Comparison of ENCODE assay signal across 10 cellular contexts in genomic region chr3:52051444-52051843, GRCh38. TPM values are rescaled to one million over a fixed set of nuclear protein-coding genes. Genes with fewer than 3 reads are reported as not detected.
DNase-seq lines count a peak whose midpoint lies in the region; ATAC-seq and TF ChIP-seq lines count a peak whose summit lies in the region.
"Had no signal": no experiment of that assay in that cellular context is flagged by ENCODE, and none has a peak within 500 bp of the region (broad histone marks: within the 10 kb centered on the region; RNA-seq: fewer than 3 reads in every experiment).

No MANE protein-coding gene starts in this region.

- H3K36me3 ChIP-seq in left lung (peaks cover 0 to 50% of the 10 kb centered on the region in 2 donors), thyroid gland (peaks cover 17 to 35% of the 10 kb centered on the region in 2 donors), body of pancreas (replicated peaks in 1 of 2; ENCODE audit: insufficient read depth in 1 of 2, low read depth in 2 of 2) (peaks cover 0 to 6% of the 10 kb centered on the region in 2 donors)

- CTCF ChIA-PET in activated naive CD4-positive, alpha-beta T cell treated with anti-CD3 and anti-CD28 coated beads, Interleukin-2, amount 10 ng/mL, durations not matched to agents 7 days and 5 days (lab: Charles Lee): interaction anchor here (0.8 to 4.2 kb wide), 6 partner anchors 10 to 94 kb away, joined by 3 to 62 read pairs (median 12); partner anchors contain the start of gene ACY1

- peak overlapping the region; percentile 82 to 85 for H3K27ac ChIP-seq in left lung
- H3K27ac ChIP-seq in thyroid gland: peak overlapping the region in 2 of 3 donors; percentile 65 to 83
- H3K27ac ChIP-seq in body of pancreas: peak overlapping the region in 1 of 4 donors; percentile 10

- no peaks in the 10 kb centered on the region for H3K27me3 Mint-ChIP-seq in activated naive CD4-positive, alpha-beta T cell treated with anti-CD3 and anti-CD28 coated beads, Interleukin-2, amount 10 ng/mL, durations not matched to agents 7 days and 5 days
- H3K27me3 Mint-ChIP-seq in activated naive CD8-positive, alpha-beta T cell treated with anti-CD3 and anti-CD28 coated beads for 36 hours: no peaks in the 10 kb centered on the region

- DNase-seq in activated naive CD4-positive, alpha-beta T cell treated with anti-CD3 and anti-CD28 coated beads, Interleukin-2, amount 10 ng/mL, durations not matched to agents 7 days and 5 days: no peak
- DNase-seq in activated naive CD4-positive, alpha-beta T cell treated with Interleukin-2 at 50 U/mL for 16 hours: no peak
- no peak for DNase-seq in activated naive CD8-positive, alpha-beta T cell treated with anti-CD3 and anti-CD28 coated beads for 36 hours
- DNase-seq in left lung (no peak), thyroid gland (no peak), body of pancreas (no peak), DMS53 (lab: John Stamatoyannopoulos, UW) (no peak)
- DNase-seq: foreskin melanocyte had no signal

- no peaks in the 10 kb centered on the region for H3K27me3 ChIP-seq in left lung
- no peaks in the 10 kb centered on the region for H3K27me3 ChIP-seq in thyroid gland
- H3K27me3 ChIP-seq in body of pancreas: no peaks in the 10 kb centered on the region

- H3K4me3 ChIP-seq in left lung: no peak overlapping the region
- no peak overlapping the region for H3K4me3 ChIP-seq in thyroid gland (replicated peaks in 1 of 3)
- H3K4me3 ChIP-seq in body of pancreas: no peak overlapping the region
- H3K4me3 ChIP-seq: lung had no signal

- peak overlapping the region; percentile 92 for H3K27ac Mint-ChIP-seq in activated naive CD4-positive, alpha-beta T cell treated with anti-CD3 and anti-CD28 coated beads, Interleukin-2, amount 10 ng/mL, durations not matched to agents 7 days and 5 days
- peak overlapping the region; percentile 93 for H3K27ac Mint-ChIP-seq in activated naive CD8-positive, alpha-beta T cell treated with anti-CD3 and anti-CD28 coated beads for 36 hours

- H3K9me3 Mint-ChIP-seq in activated naive CD4-positive, alpha-beta T cell treated with anti-CD3 and anti-CD28 coated beads, Interleukin-2, amount 10 ng/mL, durations not matched to agents 7 days and 5 days: no peaks in the 10 kb centered on the region
- no peaks in the 10 kb centered on the region for H3K9me3 Mint-ChIP-seq in activated naive CD8-positive, alpha-beta T cell treated with anti-CD3 and anti-CD28 coated beads for 36 hours

- peaks cover 55 to 89% of the 10 kb centered on the region in 2 donors for H3K4me1 ChIP-seq in left lung
- H3K4me1 ChIP-seq in thyroid gland: peaks cover 33 to 74% of the 10 kb centered on the region in 2 donors
- H3K4me1 ChIP-seq in body of pancreas: peaks cover 48% of the 10 kb centered on the region

- intact Hi-C loops in left lung (cut with DNase I): no loop called here
- intact Hi-C loops in thyroid gland (cut with DNase I): loop anchor here (5.0 kb wide), 2 partner anchors 71 to 486 kb away; partner anchors contain the start of gene UQCC5
- intact Hi-C loops in body of pancreas (cut with DNase I): no loop called here

- peaks cover 51% of the 10 kb centered on the region for H3K4me1 Mint-ChIP-seq in activated naive CD4-positive, alpha-beta T cell treated with anti-CD3 and anti-CD28 coated beads, Interleukin-2, amount 10 ng/mL, durations not matched to agents 7 days and 5 days
- peaks cover 40% of the 10 kb centered on the region for H3K4me1 Mint-ChIP-seq in activated naive CD8-positive, alpha-beta T cell treated with anti-CD3 and anti-CD28 coated beads for 36 hours

- H3K36me3 Mint-ChIP-seq in activated naive CD4-positive, alpha-beta T cell treated with anti-CD3 and anti-CD28 coated beads, Interleukin-2, amount 10 ng/mL, durations not matched to agents 7 days and 5 days: peaks cover 51% of the 10 kb centered on the region
- peaks cover 22% of the 10 kb centered on the region for H3K36me3 Mint-ChIP-seq in activated naive CD8-positive, alpha-beta T cell treated with anti-CD3 and anti-CD28 coated beads for 36 hours

- ATAC-seq in left lung (no peak), HG03378 (IDR thresholded peaks at IDR 0.05; ENCODE audit: unreplicated experiment) (no peak), body of pancreas (no peak)

- H3K9me3 ChIP-seq in left lung (no peaks in the 10 kb centered on the region), thyroid gland (no peaks in the 10 kb centered on the region), body of pancreas (no peaks in the 10 kb centered on the region)

- TF ChIP-seq CTCF in left lung (IDR thresholded peaks at IDR 0.05) (no peak), thyroid gland (IDR thresholded peaks at IDR 0.05) (no peak), body of pancreas (IDR thresholded peaks at IDR 0.05) (no peak)

- TF ChIP-seq POLR2A in thyroid gland (IDR thresholded peaks at IDR 0.05) (no peak), body of pancreas (IDR thresholded peaks at IDR 0.05) (no peak)

- WGBS in thyroid gland, 2 donors: 72 to 85% methylated on average over 5 to 8 of the region's 8 CpGs
- WGBS in body of pancreas, 2 donors: 76 to 93% methylated on average over 3 to 8 of the region's 8 CpGs

- H3K4me3 Mint-ChIP-seq in activated naive CD4-positive, alpha-beta T cell treated with anti-CD3 and anti-CD28 coated beads, Interleukin-2, amount 10 ng/mL, durations not matched to agents 7 days and 5 days: peak overlapping the region; percentile 90
- H3K4me3 Mint-ChIP-seq in activated naive CD8-positive, alpha-beta T cell treated with anti-CD3 and anti-CD28 coated beads for 36 hours: no peak overlapping the region

RNA-seq across cellular contexts. Expression of gene DUSP7, which starts 4.9 kb away (rescaled TPM):
- total RNA-seq in activated naive CD8-positive, alpha-beta T cell treated with anti-CD3 and anti-CD28 coated beads for 36 hours: 10 to 100 TPM; 21.7 to 22.0 TPM
- total RNA-seq in left lung (10 to 100 TPM; 35.9 to 38.3 TPM), thyroid gland (10 to 100 TPM in 3 of 4 donors, 1 to 10 TPM in 1; 6.9 to 10.6 (median 10.4) TPM), body of pancreas (1 to 10 TPM; 2.6 to 3.3 TPM)

RNA-seq across cellular contexts. Expression of gene RPL29, which starts 55.7 kb away (rescaled TPM):
- total RNA-seq in activated naive CD8-positive, alpha-beta T cell treated with anti-CD3 and anti-CD28 coated beads for 36 hours: 1,000 to 10,000 TPM; 1,575 to 1,589 TPM
- total RNA-seq in left lung: 100 to 1,000 TPM; 854 to 981 TPM
- total RNA-seq in thyroid gland: 1,000 to 10,000 TPM in 3 of 4 donors, 100 to 1,000 TPM in 1; 826 to 1,348 (median 1,271) TPM
- 100 to 1,000 TPM; 370 to 792 TPM for total RNA-seq in body of pancreas
